1 cellular context compared by ENCODE assay signal in genomic region chr7:66740302-66740979, GRCh38.
TF ChIP-seq lines count a peak whose summit lies in the region.

Gene RABGEF1, plus strand, starts transcription at chr7:66740733. Its CDS starts 31,167 bp downstream, at chr7:66771900.

TF ChIP-seq in GM12878, 131 proteins besides CTCF, POLR2A, EP300 and RAD21 (continued from another document):
- TF ChIP-seq ZNF687 (IDR thresholded peaks at IDR 0.05) = peak; percentile 64; the same call in 1 of the 2 replicates
- no peak; the same call in 1 of the 2 replicates for TF ChIP-seq PAX5 (IDR thresholded peaks at IDR 0.05; ENCODE audit: borderline replicate concordance, low read depth, low read length)
- TF ChIP-seq ATF7 (IDR thresholded peaks at IDR 0.05; ENCODE audit: low read depth) = peak; percentile 77
- no peak for TF ChIP-seq IKZF2 (IDR thresholded peaks at IDR 0.05)
- peak; percentile 50; the same call in 1 of the 2 replicates for TF ChIP-seq RELB (IDR thresholded peaks at IDR 0.05; ENCODE audit: low read depth)
- TF ChIP-seq RFX5 (IDR thresholded peaks at IDR 0.05; ENCODE audit: low read depth, low read length) = 0 out of 2 replicates have a peak, but pooled peaks have one; percentile 14
- TF ChIP-seq TAF1 (IDR thresholded peaks at IDR 0.05; ENCODE audit: borderline replicate concordance, low read depth, low read length) = peak; percentile 92; the same call in 1 of the 2 replicates
- 0 out of 2 replicates have a peak, but pooled peaks have one; percentile 2 for TF ChIP-seq ATF2 (IDR thresholded peaks at IDR 0.05; ENCODE audit: low read length)
- peak; percentile 57 for TF ChIP-seq MXI1 (IDR thresholded peaks at IDR 0.05; ENCODE audit: low read depth, low read length)
- peak; percentile 62; the same call in 1 of the 2 replicates for TF ChIP-seq CBFB (IDR thresholded peaks at IDR 0.05; ENCODE audit: low read depth)
- peak; percentile 38 for TF ChIP-seq BCL3 (IDR thresholded peaks at IDR 0.05; ENCODE audit: borderline replicate concordance, insufficient read depth, low read depth, low read length, poor library complexity, severe bottlenecking)
- TF ChIP-seq ELK1 (IDR thresholded peaks at IDR 0.05; ENCODE audit: low read depth, low read length) = peak; percentile 79; the same call in 1 of the 2 replicates
- peak; percentile 78 for TF ChIP-seq NR2C1 (IDR thresholded peaks at IDR 0.05)
- no peak for TF ChIP-seq NFYA (IDR thresholded peaks at IDR 0.05; ENCODE audit: borderline replicate concordance, low read depth, low read length)
- TF ChIP-seq JUNB (IDR thresholded peaks at IDR 0.05) = no peak
- no peak; the same call in 1 of the 2 replicates for TF ChIP-seq JUND (IDR thresholded peaks at IDR 0.05; ENCODE audit: low read depth, low read length)
- no peak for TF ChIP-seq E2F4 (IDR thresholded peaks at IDR 0.05; ENCODE audit: low read depth, low read length)
- no peak for TF ChIP-seq KAT2A (conservative IDR thresholded peaks at IDR 0.05; ENCODE audit: control insufficient read depth, low read depth, low read length)
- peak; percentile 88 for TF ChIP-seq PKNOX1 (IDR thresholded peaks at IDR 0.05)
- no peak; the same call in 1 of the 2 replicates for TF ChIP-seq SMAD5 (IDR thresholded peaks at IDR 0.05; ENCODE audit: low read depth)
- TF ChIP-seq CBX5 (IDR thresholded peaks at IDR 0.05; ENCODE audit: low read depth) = no peak
- TF ChIP-seq HDGF (IDR thresholded peaks at IDR 0.05) = peak; percentile 90
- TF ChIP-seq NKRF (conservative IDR thresholded peaks at IDR 0.05) = peak; percentile 70
- TF ChIP-seq NRF1 (conservative IDR thresholded peaks at IDR 0.05; ENCODE audit: low read depth, low read length) = no peak
- no peak for TF ChIP-seq ZNF622 (IDR thresholded peaks at IDR 0.05)
- no peak for TF ChIP-seq SUPT20H (IDR thresholded peaks at IDR 0.05; ENCODE audit: borderline replicate concordance, control insufficient read depth, low read depth, low read length)
- TF ChIP-seq RAD51 (IDR thresholded peaks at IDR 0.05) = no peak
- no peak for TF ChIP-seq CHD1 (IDR thresholded peaks at IDR 0.05; ENCODE audit: low read depth, low read length)
- TF ChIP-seq NFXL1 (IDR thresholded peaks at IDR 0.05; ENCODE audit: borderline replicate concordance) = no peak
- TF ChIP-seq SIX5 (IDR thresholded peaks at IDR 0.05; ENCODE audit: low read depth, low read length, severe bottlenecking) = no peak
TF ChIP-seq in GM12878: peak in this region for 51.
